Comparison of ENCODE assay signal across 9 cellular contexts in genomic region chr7:42843209-42843800, GRCh38.
DNase-seq lines count a peak whose midpoint lies in the region; ATAC-seq and TF ChIP-seq lines count a peak whose summit lies in the region.
"Had no signal": no experiment of that assay in that cellular context is flagged by ENCODE, and none has a peak within 500 bp of the region (broad histone marks: within the 10 kb centered on the region; RNA-seq: fewer than 3 reads in every experiment).

No MANE protein-coding gene starts in this region.

- no peaks in the 10 kb centered on the region for H3K36me3 Mint-ChIP-seq in neural crest cell (ENCODE audit: low read depth)

- no peak overlapping the region for H3K4me3 Mint-ChIP-seq in neural crest cell

- no peaks in the 10 kb centered on the region for H3K27me3 Mint-ChIP-seq in neural crest cell (ENCODE audit: low read depth)

- H3K9me3 Mint-ChIP-seq in neural crest cell = no peaks in the 10 kb centered on the region

- H3K4me1 Mint-ChIP-seq in neural crest cell = no peaks in the 10 kb centered on the region

- no peak overlapping the region for H3K27ac Mint-ChIP-seq in neural crest cell (ENCODE audit: unreplicated experiment)
- H3K27ac Mint-ChIP-seq: activated naive CD4-positive, alpha-beta T cell treated with anti-CD3 and anti-CD28 coated beads, Interleukin-2, amount 50 U/mL, for 72 hours had no signal

- peak; percentile 89 for ATAC-seq in HG02885 (IDR thresholded peaks at IDR 0.05; ENCODE audit: poor library complexity, unreplicated experiment)
- ATAC-seq in GM18519 (IDR thresholded peaks at IDR 0.05; ENCODE audit: low FRiP score, unreplicated experiment) = no peak
- ATAC-seq in GM19035 (IDR thresholded peaks at IDR 0.05; ENCODE audit: unreplicated experiment) = no peak

- TF ChIP-seq CTCF in neural crest cell (conservative IDR thresholded peaks at IDR 0.05) = peak; percentile 76

- TF ChIP-seq POLR2A in erythroblast (IDR thresholded peaks at IDR 0.05; ENCODE audit: low read length) = no peak

- DNase-seq in NOMO-1 (lab: John Stamatoyannopoulos, UW; ENCODE audit: unreplicated experiment in 2 of 2) (peak; percentile 14 to 17), NOMO-1 treated with dmso at 0.1 percent for 144 hours (lab: John Stamatoyannopoulos, UW; ENCODE audit: unreplicated experiment) (no peak), OCI-M1 (lab: John Stamatoyannopoulos, UW) (peak; percentile 9), erythroblast (lab: John Stamatoyannopoulos, UW) (peak; percentile 19 to 37), neural crest cell (ENCODE audit: low read depth, low spot score) (peak; percentile 42)
